Comparison of ENCODE assay signal across 9 cellular contexts in genomic region chrX:141278306-141278705, GRCh38. TPM values are rescaled to one million over a fixed set of nuclear protein-coding genes. Genes with fewer than 3 reads are reported as not detected.
DNase-seq lines count a peak whose midpoint lies in the region; ATAC-seq and TF ChIP-seq lines count a peak whose summit lies in the region.
"Had no signal": no experiment of that assay in that cellular context is flagged by ENCODE, and none has a peak within 500 bp of the region (broad histone marks: within the 10 kb centered on the region; RNA-seq: fewer than 3 reads in every experiment).

No MANE protein-coding gene starts in this region.

- H3K4me3 ChIP-seq in NB4 (ENCODE audit: low read depth, low read length) (no peak overlapping the region), breast epithelium (no peak overlapping the region), neural progenitor cell (no peak overlapping the region)

- no peak overlapping the region for H2AFZ ChIP-seq in neural progenitor cell (replicated peaks)

- H3K36me3 ChIP-seq in breast epithelium (no peaks in the 10 kb centered on the region), neural progenitor cell (no peaks in the 10 kb centered on the region)

- no peaks in the 10 kb centered on the region for H3K36me3 Mint-ChIP-seq in activated CD4-positive, alpha-beta T cell treated with anti-CD3 and anti-CD28 coated beads for 36 hours (ENCODE audit: low read depth)
- H3K36me3 Mint-ChIP-seq in neural progenitor cell, result no peaks in the 10 kb centered on the region

- POLR2A ChIA-PET in activated CD4-positive, alpha-beta T cell treated with anti-CD3 and anti-CD28 coated beads for 36 hours (lab: Charles Lee), result no interaction called here

- TF ChIP-seq POLR2A in NB4 (IDR thresholded peaks at IDR 0.05; ENCODE audit: extremely low read depth, insufficient read length) (no peak), breast epithelium (IDR thresholded peaks at IDR 0.05) (no peak)

- no peak overlapping the region for H3K27ac Mint-ChIP-seq in activated CD4-positive, alpha-beta T cell treated with anti-CD3 and anti-CD28 coated beads for 36 hours
- no peak overlapping the region for H3K27ac Mint-ChIP-seq in neural progenitor cell

- TF ChIP-seq CTCF in NB4 (IDR thresholded peaks at IDR 0.05; ENCODE audit: low read depth, low read length) (peak; percentile 56), breast epithelium (IDR thresholded peaks at IDR 0.05) (peak in 2 of 3 donors; percentile 28 to 31), neural progenitor cell (IDR thresholded peaks at IDR 0.05) (peak; percentile 67)

- no peaks in the 10 kb centered on the region for H4K20me1 ChIP-seq in neural progenitor cell (ENCODE audit: low read depth)

- no peaks in the 10 kb centered on the region for H3K27me3 Mint-ChIP-seq in activated CD4-positive, alpha-beta T cell treated with anti-CD3 and anti-CD28 coated beads for 36 hours
- no peaks in the 10 kb centered on the region for H3K27me3 Mint-ChIP-seq in neural progenitor cell (ENCODE audit: insufficient read depth, low read depth)

- H3K4me1 Mint-ChIP-seq in activated CD4-positive, alpha-beta T cell treated with anti-CD3 and anti-CD28 coated beads for 36 hours, result no peaks in the 10 kb centered on the region
- no peaks in the 10 kb centered on the region for H3K4me1 Mint-ChIP-seq in neural progenitor cell

- no peaks in the 10 kb centered on the region for H3K9me3 Mint-ChIP-seq in activated CD4-positive, alpha-beta T cell treated with anti-CD3 and anti-CD28 coated beads for 36 hours (ENCODE audit: low read depth)
- no peaks in the 10 kb centered on the region for H3K9me3 Mint-ChIP-seq in neural progenitor cell

- H3F3A ChIP-seq in neural progenitor cell (ENCODE audit: low read depth), result no peaks in the 10 kb centered on the region

- intact Hi-C loops in activated CD4-positive, alpha-beta T cell treated with anti-CD3 and anti-CD28 coated beads for 36 hours (cut with DNase I, micrococcal nuclease), result loop anchor here (2.0 to 10.0 kb wide), 5 partner anchors 360 to 514 kb away; no protein-coding TSS in a partner anchor
- intact Hi-C loops in breast epithelium (cut with DNase I; ENCODE audit: low total_unique reads), result no loop called here

- peak; percentile 4 for DNase-seq in activated CD4-positive, alpha-beta T cell treated with anti-CD3 and anti-CD28 coated beads for 36 hours
- no peak for DNase-seq in activated CD4-positive, alpha-beta T cell treated with anti-CD3 and anti-CD28 coated beads, Interleukin-2, amount 50 U/mL, for 48 hours
- peak; percentile 45 for DNase-seq in NB4 (ENCODE audit: low read depth)
- DNase-seq in breast epithelium (ENCODE audit: low spot score in 2 of 2), result no peak
- peak; percentile 41 for DNase-seq in neural progenitor cell (ENCODE audit: low spot score)
- no peak for DNase-seq in activated CD4-positive, alpha-beta T cell treated with anti-CD3 and anti-CD28 coated beads for 1 hour

- no peak overlapping the region for H3K9ac ChIP-seq in neural progenitor cell

- no peak overlapping the region for H3K4me2 ChIP-seq in neural progenitor cell

- CTCF ChIA-PET in activated CD4-positive, alpha-beta T cell treated with anti-CD3 and anti-CD28 coated beads for 36 hours (lab: Charles Lee), result interaction anchor here (0.7 to 2.1 kb wide), 3 partner anchors 382 to 516 kb away, joined by 3 to 11 read pairs (median 4); no protein-coding TSS in a partner anchor

- ATAC-seq in activated CD4-positive, alpha-beta T cell treated with anti-CD3 and anti-CD28 coated beads for 36 hours, result no peak
- ATAC-seq in HG02759 (IDR thresholded peaks at IDR 0.05; ENCODE audit: unreplicated experiment) (no peak), HG02610 (IDR thresholded peaks at IDR 0.05; ENCODE audit: unreplicated experiment) (no peak)

- no peaks in the 10 kb centered on the region for H3K9me3 ChIP-seq in breast epithelium
- H3K9me3 ChIP-seq in neural progenitor cell (ENCODE audit: low read depth), result no peaks in the 10 kb centered on the region

- no peaks in the 10 kb centered on the region for H3K79me2 ChIP-seq in neural progenitor cell (ENCODE audit: low read depth)

- no peak overlapping the region for H3K27ac ChIP-seq in breast epithelium
- H3K27ac ChIP-seq in neural progenitor cell, result no peak overlapping the region

- H3K27me3 ChIP-seq in breast epithelium, result peaks cover 0 to 3% of the 10 kb centered on the region in 2 donors
- no peaks in the 10 kb centered on the region for H3K27me3 ChIP-seq in neural progenitor cell

- no peak overlapping the region for H3K4me3 Mint-ChIP-seq in activated CD4-positive, alpha-beta T cell treated with anti-CD3 and anti-CD28 coated beads for 36 hours
- no peak overlapping the region for H3K4me3 Mint-ChIP-seq in neural progenitor cell

- H3K4me1 ChIP-seq in breast epithelium (no peaks in the 10 kb centered on the region), neural progenitor cell (no peaks in the 10 kb centered on the region)

RNA-seq across cellular contexts. Expression of gene SPANXC, which starts 36.0 kb away (rescaled TPM):
- total RNA-seq in activated CD4-positive, alpha-beta T cell treated with anti-CD3 and anti-CD28 coated beads for 36 hours, result not detected
- not detected for total RNA-seq in breast epithelium
- not detected in 2 replicates for total RNA-seq in neural progenitor cell (ENCODE audit: low replicate concordance)
- total RNA-seq: skeletal muscle tissue had no signal

Comparison
In these comparisons a context has a peak if more than half of its experiments do, and no peak if none do; other contexts are left out.
1. DNase-seq: peak in activated CD4-positive, alpha-beta T cell treated with anti-CD3 and anti-CD28 coated beads for 36 hours (single experiment), NB4 (single experiment) and neural progenitor cell (single experiment); none in activated CD4-positive, alpha-beta T cell treated with anti-CD3 and anti-CD28 coated beads, Interleukin-2, amount 50 U/mL, for 48 hours (0 of 2), breast epithelium (0 of 2) and activated CD4-positive, alpha-beta T cell treated with anti-CD3 and anti-CD28 coated beads for 1 hour (single experiment).
2. Peak in every context shown above with its lines, with median percentiles within 50 percentile points of each other: CTCF ChIP-seq.